In the genomic region with DNA sequence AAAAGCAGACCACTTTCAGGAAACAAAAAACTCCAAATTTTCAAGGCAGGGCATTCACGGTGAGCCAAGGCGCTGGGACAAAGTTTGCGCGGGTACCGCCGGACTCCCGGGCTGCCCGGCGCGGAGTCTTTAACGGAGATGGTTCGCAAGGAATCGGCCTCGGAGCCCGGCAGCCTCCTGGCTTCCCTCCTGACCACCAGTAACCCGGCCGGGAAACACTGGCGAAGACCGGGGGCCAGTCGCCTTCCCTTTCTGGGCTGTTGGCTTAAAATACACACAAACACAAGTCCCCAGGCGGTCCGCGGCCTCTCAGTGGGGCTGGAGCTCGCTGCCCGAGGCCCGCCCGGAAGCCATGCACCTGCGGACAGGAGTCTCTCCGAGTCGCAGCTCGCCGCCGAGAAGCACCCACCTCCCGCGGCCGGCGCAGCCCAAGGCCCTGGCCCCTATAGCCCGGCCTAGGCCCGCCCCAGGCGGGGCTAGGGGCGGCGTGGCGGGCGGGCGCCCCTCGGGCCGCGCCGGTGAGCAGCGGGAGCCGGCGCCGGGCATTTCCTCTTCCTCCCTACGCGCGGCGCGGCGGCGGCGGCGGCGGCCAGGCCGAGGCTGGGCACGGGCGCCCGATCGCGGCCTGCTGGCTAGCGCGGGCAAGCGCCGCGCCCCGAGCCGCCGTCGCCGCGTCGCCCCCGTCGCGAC, we compare ENCODE assay signal across 1 cellular context.
TF ChIP-seq lines count a peak whose summit lies in the region.

No MANE protein-coding gene starts in this region.

TF ChIP-seq in K562, 482 proteins besides CTCF, POLR2A, EP300 and RAD21 (continued from another document and continues in another):
- TF ChIP-seq, protein P1, sequence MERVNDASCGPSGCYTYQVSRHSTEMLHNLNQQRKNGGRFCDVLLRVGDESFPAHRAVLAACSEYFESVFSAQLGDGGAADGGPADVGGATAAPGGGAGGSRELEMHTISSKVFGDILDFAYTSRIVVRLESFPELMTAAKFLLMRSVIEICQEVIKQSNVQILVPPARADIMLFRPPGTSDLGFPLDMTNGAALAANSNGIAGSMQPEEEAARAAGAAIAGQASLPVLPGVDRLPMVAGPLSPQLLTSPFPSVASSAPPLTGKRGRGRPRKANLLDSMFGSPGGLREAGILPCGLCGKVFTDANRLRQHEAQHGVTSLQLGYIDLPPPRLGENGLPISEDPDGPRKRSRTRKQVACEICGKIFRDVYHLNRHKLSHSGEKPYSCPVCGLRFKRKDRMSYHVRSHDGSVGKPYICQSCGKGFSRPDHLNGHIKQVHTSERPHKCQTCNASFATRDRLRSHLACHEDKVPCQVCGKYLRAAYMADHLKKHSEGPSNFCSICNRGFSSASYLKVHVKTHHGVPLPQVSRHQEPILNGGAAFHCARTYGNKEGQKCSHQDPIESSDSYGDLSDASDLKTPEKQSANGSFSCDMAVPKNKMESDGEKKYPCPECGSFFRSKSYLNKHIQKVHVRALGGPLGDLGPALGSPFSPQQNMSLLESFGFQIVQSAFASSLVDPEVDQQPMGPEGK (CRISPR knock-in tag; IDR thresholded peaks at IDR 0.05; ENCODE audit: borderline replicate concordance), result no peak
- TF ChIP-seq HCFC1 (IDR thresholded peaks at IDR 0.05; ENCODE audit: low read depth, low read length) (0 out of 2 replicates have a peak, but pooled peaks have one; percentile 27), YBX1 (IDR thresholded peaks at IDR 0.05) (no peak), POLR2H (tag; IDR thresholded peaks at IDR 0.05; ENCODE audit: low read depth) (peak; percentile 52; the same call in 1 of the 2 replicates), DIDO1 (tag; IDR thresholded peaks at IDR 0.05; ENCODE audit: low read depth) (no peak), ZNF780A (CRISPR knock-in tag; IDR thresholded peaks at IDR 0.05) (no peak), RFX1 (IDR thresholded peaks at IDR 0.05) (no peak), POLR2G (IDR thresholded peaks at IDR 0.05; ENCODE audit: low read depth, low read length) (peak; percentile 89), ZKSCAN1 (IDR thresholded peaks at IDR 0.05; ENCODE audit: low read depth, low read length) (no peak), JUND (IDR thresholded peaks at IDR 0.05; ENCODE audit: borderline replicate concordance, low read depth, low read length) (no peak), JUND (tag; IDR thresholded peaks at IDR 0.05; ENCODE audit: borderline replicate concordance, low read depth, low read length) (no peak), MEF2A (IDR thresholded peaks at IDR 0.05; ENCODE audit: control insufficient read depth, low read depth, low read length) (no peak), ARID1B (IDR thresholded peaks at IDR 0.05) (no peak), NEUROD1 (IDR thresholded peaks at IDR 0.05; ENCODE audit: borderline replicate concordance, low read depth, low read length, partially characterized antibody) (no peak), HNRNPK (IDR thresholded peaks at IDR 0.05; ENCODE audit: low read depth, low read length, poor library complexity, severe bottlenecking) (no peak), HDAC3 (IDR thresholded peaks at IDR 0.05; ENCODE audit: borderline replicate concordance, partially characterized antibody) (no peak), ZNF583 (CRISPR knock-in tag; IDR thresholded peaks at IDR 0.05) (no peak), KLF10 (CRISPR knock-in tag; IDR thresholded peaks at IDR 0.05) (no peak), NUFIP1 (IDR thresholded peaks at IDR 0.05; ENCODE audit: partially characterized antibody) (no peak), GATA2 (CRISPR knock-in tag; IDR thresholded peaks at IDR 0.05) (no peak), ZNF263 (CRISPR knock-in tag; IDR thresholded peaks at IDR 0.05; ENCODE audit: borderline replicate concordance) (peak; percentile 15; the same call in 1 of the 2 replicates), CREBBP (IDR thresholded peaks at IDR 0.05; ENCODE audit: low read depth, low read length) (no peak), KHSRP (IDR thresholded peaks at IDR 0.05) (no peak), HNRNPUL1 (IDR thresholded peaks at IDR 0.05; ENCODE audit: low read length) (no peak), RCOR1 (IDR thresholded peaks at IDR 0.05; ENCODE audit: borderline replicate concordance in 1 of 2, low read depth in 2 of 2, low read length in 2 of 2) (no peak), CSDE1 (IDR thresholded peaks at IDR 0.05) (no peak), DDX20 (tag; IDR thresholded peaks at IDR 0.05; ENCODE audit: low read depth) (no peak), NR3C1 (CRISPR knock-in tag; IDR thresholded peaks at IDR 0.05) (no peak), STAT5B (CRISPR knock-in tag; IDR thresholded peaks at IDR 0.05) (no peak), THRAP3 (IDR thresholded peaks at IDR 0.05; ENCODE audit: borderline replicate concordance) (no peak), SMARCC2 (IDR thresholded peaks at IDR 0.05; ENCODE audit: low read depth) (no peak), KAT7 (CRISPR knock-in tag; IDR thresholded peaks at IDR 0.05; ENCODE audit: borderline replicate concordance) (0 out of 2 replicates have a peak, but pooled peaks have one; percentile 77), ZZZ3 (IDR thresholded peaks at IDR 0.05) (no peak), ZNF586 (CRISPR knock-in tag; conservative IDR thresholded peaks at IDR 0.05) (no peak), ZNF717 (CRISPR knock-in tag; IDR thresholded peaks at IDR 0.05) (no peak), ZNF212 (CRISPR knock-in tag; IDR thresholded peaks at IDR 0.05) (no peak), HNRNPLL (IDR thresholded peaks at IDR 0.05; ENCODE audit: low read depth, low read length, poor library complexity, severe bottlenecking) (no peak), NFIX (CRISPR knock-in tag; IDR thresholded peaks at IDR 0.05; ENCODE audit: low read depth) (no peak), JUNB (CRISPR knock-in tag; conservative IDR thresholded peaks at IDR 0.05) (no peak)
- TF ChIP-seq, protein P2, sequence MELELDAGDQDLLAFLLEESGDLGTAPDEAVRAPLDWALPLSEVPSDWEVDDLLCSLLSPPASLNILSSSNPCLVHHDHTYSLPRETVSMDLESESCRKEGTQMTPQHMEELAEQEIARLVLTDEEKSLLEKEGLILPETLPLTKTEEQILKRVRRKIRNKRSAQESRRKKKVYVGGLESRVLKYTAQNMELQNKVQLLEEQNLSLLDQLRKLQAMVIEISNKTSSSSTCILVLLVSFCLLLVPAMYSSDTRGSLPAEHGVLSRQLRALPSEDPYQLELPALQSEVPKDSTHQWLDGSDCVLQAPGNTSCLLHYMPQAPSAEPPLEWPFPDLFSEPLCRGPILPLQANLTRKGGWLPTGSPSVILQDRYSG (tag; conservative IDR thresholded peaks at IDR 0.05; ENCODE audit: low read depth), result no peak
- TF ChIP-seq, protein P3, sequence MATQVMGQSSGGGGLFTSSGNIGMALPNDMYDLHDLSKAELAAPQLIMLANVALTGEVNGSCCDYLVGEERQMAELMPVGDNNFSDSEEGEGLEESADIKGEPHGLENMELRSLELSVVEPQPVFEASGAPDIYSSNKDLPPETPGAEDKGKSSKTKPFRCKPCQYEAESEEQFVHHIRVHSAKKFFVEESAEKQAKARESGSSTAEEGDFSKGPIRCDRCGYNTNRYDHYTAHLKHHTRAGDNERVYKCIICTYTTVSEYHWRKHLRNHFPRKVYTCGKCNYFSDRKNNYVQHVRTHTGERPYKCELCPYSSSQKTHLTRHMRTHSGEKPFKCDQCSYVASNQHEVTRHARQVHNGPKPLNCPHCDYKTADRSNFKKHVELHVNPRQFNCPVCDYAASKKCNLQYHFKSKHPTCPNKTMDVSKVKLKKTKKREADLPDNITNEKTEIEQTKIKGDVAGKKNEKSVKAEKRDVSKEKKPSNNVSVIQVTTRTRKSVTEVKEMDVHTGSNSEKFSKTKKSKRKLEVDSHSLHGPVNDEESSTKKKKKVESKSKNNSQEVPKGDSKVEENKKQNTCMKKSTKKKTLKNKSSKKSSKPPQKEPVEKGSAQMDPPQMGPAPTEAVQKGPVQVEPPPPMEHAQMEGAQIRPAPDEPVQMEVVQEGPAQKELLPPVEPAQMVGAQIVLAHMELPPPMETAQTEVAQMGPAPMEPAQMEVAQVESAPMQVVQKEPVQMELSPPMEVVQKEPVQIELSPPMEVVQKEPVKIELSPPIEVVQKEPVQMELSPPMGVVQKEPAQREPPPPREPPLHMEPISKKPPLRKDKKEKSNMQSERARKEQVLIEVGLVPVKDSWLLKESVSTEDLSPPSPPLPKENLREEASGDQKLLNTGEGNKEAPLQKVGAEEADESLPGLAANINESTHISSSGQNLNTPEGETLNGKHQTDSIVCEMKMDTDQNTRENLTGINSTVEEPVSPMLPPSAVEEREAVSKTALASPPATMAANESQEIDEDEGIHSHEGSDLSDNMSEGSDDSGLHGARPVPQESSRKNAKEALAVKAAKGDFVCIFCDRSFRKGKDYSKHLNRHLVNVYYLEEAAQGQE (CRISPR knock-in tag; IDR thresholded peaks at IDR 0.05; ENCODE audit: low read depth), result 0 out of 2 replicates have a peak, but pooled peaks have one; percentile 31
- TF ChIP-seq, protein P4, sequence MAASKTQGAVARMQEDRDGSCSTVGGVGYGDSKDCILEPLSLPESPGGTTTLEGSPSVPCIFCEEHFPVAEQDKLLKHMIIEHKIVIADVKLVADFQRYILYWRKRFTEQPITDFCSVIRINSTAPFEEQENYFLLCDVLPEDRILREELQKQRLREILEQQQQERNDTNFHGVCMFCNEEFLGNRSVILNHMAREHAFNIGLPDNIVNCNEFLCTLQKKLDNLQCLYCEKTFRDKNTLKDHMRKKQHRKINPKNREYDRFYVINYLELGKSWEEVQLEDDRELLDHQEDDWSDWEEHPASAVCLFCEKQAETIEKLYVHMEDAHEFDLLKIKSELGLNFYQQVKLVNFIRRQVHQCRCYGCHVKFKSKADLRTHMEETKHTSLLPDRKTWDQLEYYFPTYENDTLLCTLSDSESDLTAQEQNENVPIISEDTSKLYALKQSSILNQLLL (CRISPR knock-in tag; IDR thresholded peaks at IDR 0.05; ENCODE audit: borderline replicate concordance), result no peak
- TF ChIP-seq, protein P5, sequence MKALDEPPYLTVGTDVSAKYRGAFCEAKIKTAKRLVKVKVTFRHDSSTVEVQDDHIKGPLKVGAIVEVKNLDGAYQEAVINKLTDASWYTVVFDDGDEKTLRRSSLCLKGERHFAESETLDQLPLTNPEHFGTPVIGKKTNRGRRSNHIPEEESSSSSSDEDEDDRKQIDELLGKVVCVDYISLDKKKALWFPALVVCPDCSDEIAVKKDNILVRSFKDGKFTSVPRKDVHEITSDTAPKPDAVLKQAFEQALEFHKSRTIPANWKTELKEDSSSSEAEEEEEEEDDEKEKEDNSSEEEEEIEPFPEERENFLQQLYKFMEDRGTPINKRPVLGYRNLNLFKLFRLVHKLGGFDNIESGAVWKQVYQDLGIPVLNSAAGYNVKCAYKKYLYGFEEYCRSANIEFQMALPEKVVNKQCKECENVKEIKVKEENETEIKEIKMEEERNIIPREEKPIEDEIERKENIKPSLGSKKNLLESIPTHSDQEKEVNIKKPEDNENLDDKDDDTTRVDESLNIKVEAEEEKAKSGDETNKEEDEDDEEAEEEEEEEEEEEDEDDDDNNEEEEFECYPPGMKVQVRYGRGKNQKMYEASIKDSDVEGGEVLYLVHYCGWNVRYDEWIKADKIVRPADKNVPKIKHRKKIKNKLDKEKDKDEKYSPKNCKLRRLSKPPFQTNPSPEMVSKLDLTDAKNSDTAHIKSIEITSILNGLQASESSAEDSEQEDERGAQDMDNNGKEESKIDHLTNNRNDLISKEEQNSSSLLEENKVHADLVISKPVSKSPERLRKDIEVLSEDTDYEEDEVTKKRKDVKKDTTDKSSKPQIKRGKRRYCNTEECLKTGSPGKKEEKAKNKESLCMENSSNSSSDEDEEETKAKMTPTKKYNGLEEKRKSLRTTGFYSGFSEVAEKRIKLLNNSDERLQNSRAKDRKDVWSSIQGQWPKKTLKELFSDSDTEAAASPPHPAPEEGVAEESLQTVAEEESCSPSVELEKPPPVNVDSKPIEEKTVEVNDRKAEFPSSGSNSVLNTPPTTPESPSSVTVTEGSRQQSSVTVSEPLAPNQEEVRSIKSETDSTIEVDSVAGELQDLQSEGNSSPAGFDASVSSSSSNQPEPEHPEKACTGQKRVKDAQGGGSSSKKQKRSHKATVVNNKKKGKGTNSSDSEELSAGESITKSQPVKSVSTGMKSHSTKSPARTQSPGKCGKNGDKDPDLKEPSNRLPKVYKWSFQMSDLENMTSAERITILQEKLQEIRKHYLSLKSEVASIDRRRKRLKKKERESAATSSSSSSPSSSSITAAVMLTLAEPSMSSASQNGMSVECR (CRISPR knock-in tag; IDR thresholded peaks at IDR 0.05), result no peak
- TF ChIP-seq, protein P6, sequence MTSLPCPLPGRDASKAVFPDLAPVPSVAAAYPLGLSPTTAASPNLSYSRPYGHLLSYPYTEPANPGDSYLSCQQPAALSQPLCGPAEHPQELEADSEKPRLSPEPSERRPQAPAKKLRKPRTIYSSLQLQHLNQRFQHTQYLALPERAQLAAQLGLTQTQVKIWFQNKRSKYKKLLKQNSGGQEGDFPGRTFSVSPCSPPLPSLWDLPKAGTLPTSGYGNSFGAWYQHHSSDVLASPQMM (CRISPR knock-in tag; IDR thresholded peaks at IDR 0.05), result no peak
- TF ChIP-seq, protein P7, sequence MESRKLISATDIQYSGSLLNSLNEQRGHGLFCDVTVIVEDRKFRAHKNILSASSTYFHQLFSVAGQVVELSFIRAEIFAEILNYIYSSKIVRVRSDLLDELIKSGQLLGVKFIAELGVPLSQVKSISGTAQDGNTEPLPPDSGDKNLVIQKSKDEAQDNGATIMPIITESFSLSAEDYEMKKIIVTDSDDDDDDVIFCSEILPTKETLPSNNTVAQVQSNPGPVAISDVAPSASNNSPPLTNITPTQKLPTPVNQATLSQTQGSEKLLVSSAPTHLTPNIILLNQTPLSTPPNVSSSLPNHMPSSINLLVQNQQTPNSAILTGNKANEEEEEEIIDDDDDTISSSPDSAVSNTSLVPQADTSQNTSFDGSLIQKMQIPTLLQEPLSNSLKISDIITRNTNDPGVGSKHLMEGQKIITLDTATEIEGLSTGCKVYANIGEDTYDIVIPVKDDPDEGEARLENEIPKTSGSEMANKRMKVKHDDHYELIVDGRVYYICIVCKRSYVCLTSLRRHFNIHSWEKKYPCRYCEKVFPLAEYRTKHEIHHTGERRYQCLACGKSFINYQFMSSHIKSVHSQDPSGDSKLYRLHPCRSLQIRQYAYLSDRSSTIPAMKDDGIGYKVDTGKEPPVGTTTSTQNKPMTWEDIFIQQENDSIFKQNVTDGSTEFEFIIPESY (CRISPR knock-in tag; IDR thresholded peaks at IDR 0.05), result no peak
- TF ChIP-seq, protein P8, sequence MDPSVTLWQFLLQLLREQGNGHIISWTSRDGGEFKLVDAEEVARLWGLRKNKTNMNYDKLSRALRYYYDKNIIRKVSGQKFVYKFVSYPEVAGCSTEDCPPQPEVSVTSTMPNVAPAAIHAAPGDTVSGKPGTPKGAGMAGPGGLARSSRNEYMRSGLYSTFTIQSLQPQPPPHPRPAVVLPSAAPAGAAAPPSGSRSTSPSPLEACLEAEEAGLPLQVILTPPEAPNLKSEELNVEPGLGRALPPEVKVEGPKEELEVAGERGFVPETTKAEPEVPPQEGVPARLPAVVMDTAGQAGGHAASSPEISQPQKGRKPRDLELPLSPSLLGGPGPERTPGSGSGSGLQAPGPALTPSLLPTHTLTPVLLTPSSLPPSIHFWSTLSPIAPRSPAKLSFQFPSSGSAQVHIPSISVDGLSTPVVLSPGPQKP (CRISPR knock-in tag; IDR thresholded peaks at IDR 0.05), result no peak
- TF ChIP-seq, protein P9, sequence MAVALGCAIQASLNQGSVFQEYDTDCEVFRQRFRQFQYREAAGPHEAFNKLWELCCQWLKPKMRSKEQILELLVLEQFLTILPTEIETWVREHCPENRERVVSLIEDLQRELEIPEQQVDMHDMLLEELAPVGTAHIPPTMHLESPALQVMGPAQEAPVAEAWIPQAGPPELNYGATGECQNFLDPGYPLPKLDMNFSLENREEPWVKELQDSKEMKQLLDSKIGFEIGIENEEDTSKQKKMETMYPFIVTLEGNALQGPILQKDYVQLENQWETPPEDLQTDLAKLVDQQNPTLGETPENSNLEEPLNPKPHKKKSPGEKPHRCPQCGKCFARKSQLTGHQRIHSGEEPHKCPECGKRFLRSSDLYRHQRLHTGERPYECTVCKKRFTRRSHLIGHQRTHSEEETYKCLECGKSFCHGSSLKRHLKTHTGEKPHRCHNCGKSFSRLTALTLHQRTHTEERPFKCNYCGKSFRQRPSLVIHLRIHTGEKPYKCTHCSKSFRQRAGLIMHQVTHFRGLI (CRISPR knock-in tag; IDR thresholded peaks at IDR 0.05), result no peak; the same call in 1 of the 2 replicates
